8 cellular contexts compared by ENCODE assay signal in genomic region chr10:35271835-35272165, GRCh38.
DNase-seq lines count a peak whose midpoint lies in the region; FAIRE-seq and TF ChIP-seq lines count a peak whose summit lies in the region.
"Not testable (repeated sequence)": the region's sequence is repeated elsewhere in the genome, so short reads cannot be mapped to it uniquely, and the experiment has no call there.

No MANE protein-coding gene starts in this region.

- not testable (repeated sequence) for H3K4me3 ChIP-seq in A673 (ENCODE audit: low read depth, low read length, poor library complexity, severe bottlenecking); HEK293 (ENCODE audit: low read depth, low read length); H1 (ENCODE audit: extremely low read depth in 1 of 4, insufficient read depth in 2 of 4, low read depth in 3 of 4, low read length in 4 of 4)

- not testable (repeated sequence) for H4K91ac ChIP-seq in H1 (replicated peaks; ENCODE audit: insufficient read length, low read length)

- TF ChIP-seq POLR2A in H1 (IDR thresholded peaks at IDR 0.05; ENCODE audit: control extremely low read depth in 1 of 2, low read depth in 2 of 2, low read length in 2 of 2) = not testable (repeated sequence)

- not testable (repeated sequence) for H2BK15ac ChIP-seq in H1 (ENCODE audit: low read length)

- CTCF ChIA-PET in A673 (lab: Charles Lee) (interaction anchor here (0.7 kb wide), 1 partner anchor 54 kb away, joined by 7 read pairs; no protein-coding TSS in a partner anchor), H1 (lab: Charles Lee; ENCODE audit: partially characterized antibody) (interaction anchor here (0.6 to 1.2 kb wide), 4 partner anchors 54 to 256 kb away, joined by 3 to 5 read pairs (median 4); no protein-coding TSS in a partner anchor)
- CTCF ChIA-PET in HEK293 (lab: Yijun Ruan, JAX) = not testable (repeated sequence)

- not testable (repeated sequence) for H3K23me2 ChIP-seq in H1 (ENCODE audit: low read depth, low read length)

- H3K18ac ChIP-seq in H1 (ENCODE audit: extremely low read depth, low read length) = not testable (repeated sequence)

- not testable (repeated sequence) for H2AK5ac ChIP-seq in H1 (ENCODE audit: low read depth, low read length)

- not testable (repeated sequence) for TF ChIP-seq EP300 in H1 (IDR thresholded peaks at IDR 0.05; ENCODE audit: borderline replicate concordance in 1 of 2, low read depth in 2 of 2, low read length in 2 of 2)

- H3K9ac ChIP-seq in H1 (replicated peaks in 1 of 4; ENCODE audit: extremely low read depth in 1 of 4, low read depth in 3 of 4, low read length in 3 of 4) = not testable (repeated sequence)

- H4K8ac ChIP-seq in H1 (ENCODE audit: extremely low read depth, insufficient read depth, low read length) = not testable (repeated sequence)

- not testable (repeated sequence) for H3K4ac ChIP-seq in H1 (replicated peaks; ENCODE audit: insufficient read length, low read depth, low read length)

- H3K36me3 Mint-ChIP-seq in nephron (ENCODE audit: low read depth) = not testable (repeated sequence)

- H3K79me1 ChIP-seq in H1 (ENCODE audit: low read depth, low read length) = not testable (repeated sequence)

- H3K4me3 Mint-ChIP-seq in nephron = not testable (repeated sequence)

- H3K56ac ChIP-seq in H1 (replicated peaks; ENCODE audit: insufficient read length, low read depth, low read length) = not testable (repeated sequence)

- not testable (repeated sequence) for DNase-seq in A673 (ENCODE audit: low spot score); H1 (ENCODE audit: low read depth in 1 of 2, low spot score in 2 of 2)
- DNase-seq in NCI-H1436 (lab: John Stamatoyannopoulos, UW) (peak; percentile 80), NCI-H2227 (lab: John Stamatoyannopoulos, UW; ENCODE audit: unreplicated experiment) (peak; percentile 47), astrocyte of the hippocampus (ENCODE audit: low read depth, low spot score) (peak; percentile 16), renal cortical epithelial cell (ENCODE audit: low read depth) (peak; percentile 48)

- not testable (repeated sequence) for TF ChIP-seq CTCF in A673 (conservative IDR thresholded peaks at IDR 0.05; ENCODE audit: low read depth, low read length); HEK293 (tag by site-specific recombination; IDR thresholded peaks at IDR 0.05); H1 (IDR thresholded peaks at IDR 0.05; ENCODE audit: control extremely low read depth in 1 of 3, insufficient read depth in 1 of 3, low read depth in 1 of 3, low read length in 3 of 3); nephron (IDR thresholded peaks at IDR 0.05; ENCODE audit: unreplicated experiment in 3 of 3)

- not testable (repeated sequence) for H3K14ac ChIP-seq in H1 (ENCODE audit: insufficient read length)

- not testable (repeated sequence) for H4K20me1 ChIP-seq in H1 (replicated peaks in 1 of 2; ENCODE audit: control insufficient read depth in 1 of 2, insufficient read depth in 2 of 2, low read length in 2 of 2)

- not testable (repeated sequence) for FAIRE-seq in H1 (lab: Jason Lieb, UNC)

- not testable (repeated sequence) for H3K9me3 ChIP-seq in A673 (ENCODE audit: low read depth, low read length, poor library complexity, severe bottlenecking); HEK293 (ENCODE audit: control insufficient read depth, insufficient read depth, low read depth, low read length); H1 (ENCODE audit: insufficient read depth in 2 of 2, low read depth in 1 of 2, low read length in 1 of 2)

- H3K4me2 ChIP-seq in H1 (ENCODE audit: insufficient read depth in 1 of 2, low read depth in 2 of 2, low read length in 2 of 2) = not testable (repeated sequence)

- not testable (repeated sequence) for H3K36me3 ChIP-seq in A673 (ENCODE audit: insufficient read depth, low read length, poor library complexity, severe bottlenecking); HEK293 (ENCODE audit: control insufficient read depth in 2 of 2, insufficient read depth in 1 of 2, low read length in 2 of 2); H1 (ENCODE audit: control insufficient read depth in 2 of 4, insufficient read depth in 4 of 4, low read length in 3 of 4)

- peak overlapping the region; percentile 49 to 83 (median 58) for H3K27ac Mint-ChIP-seq in nephron

- H2BK12ac ChIP-seq in H1 (ENCODE audit: low read depth, low read length) = not testable (repeated sequence)

- not testable (repeated sequence) for TF ChIP-seq RAD21 in H1 (IDR thresholded peaks at IDR 0.05 in 1 of 2, conservative IDR thresholded peaks at IDR 0.05 in 1 of 2; ENCODE audit: low read depth in 2 of 2, low read length in 2 of 2)

- not testable (repeated sequence) for H4K5ac ChIP-seq in H1 (ENCODE audit: insufficient read length, low read depth, low read length)

- H3K4me1 Mint-ChIP-seq in nephron = peaks cover 23% of the 10 kb centered on the region

- not testable (repeated sequence) for H3K79me2 ChIP-seq in H1 (ENCODE audit: control insufficient read depth in 1 of 2, insufficient read depth in 2 of 2, low read length in 2 of 2)

- not testable (repeated sequence) for H3K27me3 ChIP-seq in A673 (replicated peaks; ENCODE audit: insufficient read depth, low read depth, low read length, poor library complexity); H1 (replicated peaks in 1 of 4; ENCODE audit: control insufficient read depth in 3 of 4, extremely low read depth in 1 of 4, insufficient read depth in 3 of 4, low read length in 3 of 4)

- peak overlapping the region; percentile 68; the same call in 1 of the 2 replicates for H2AFZ ChIP-seq in H1 (ENCODE audit: low read length)

- peak overlapping the region; percentile 99 for H3K27ac ChIP-seq in A673 (ENCODE audit: low read depth, low read length, poor library complexity, severe bottlenecking)
- H3K27ac ChIP-seq in HEK293 (ENCODE audit: extremely low read depth, low read depth, low read length); H1 (ENCODE audit: low read depth, low read length): not testable (repeated sequence)

- not testable (repeated sequence) for H2BK20ac ChIP-seq in H1 (ENCODE audit: low read length)

- not testable (repeated sequence) for H2BK120ac ChIP-seq in H1 (replicated peaks; ENCODE audit: low read depth, low read length)

- WGBS in H1 (ENCODE audit: extremely low coverage in 1 of 2, insufficient coverage in 1 of 2, insufficient read length in 1 of 2, insufficient replicate concordance in 2 of 2, low coverage in 1 of 2, low lambda C conversion rate in 2 of 2, missing lambda C conversion rate in 1 of 2), 2 experiments = 100% methylated on average over 4 of the region's 4 CpGs; no CpG with 5 or more reads in 1 of the 2 experiments

- H3K4me1 ChIP-seq in A673 (ENCODE audit: insufficient read depth, low read length, poor library complexity, severe bottlenecking) = peaks cover 45% of the 10 kb centered on the region
- H3K4me1 ChIP-seq in HEK293 (ENCODE audit: control insufficient read depth, insufficient read depth, low read length); H1 (replicated peaks in 1 of 4; ENCODE audit: control insufficient read depth in 3 of 4, insufficient read depth in 4 of 4, low read length in 3 of 4): not testable (repeated sequence)

- H3K23ac ChIP-seq in H1 (ENCODE audit: insufficient read length) = not testable (repeated sequence)

- BruUV-seq in A673 (replicated peaks; lab: Mats Ljungman, UMichigan) = not testable (repeated sequence)

- not testable (repeated sequence) for H3K9me3 Mint-ChIP-seq in nephron

- intact Hi-C loops in A673 (cut with micrococcal nuclease; ENCODE audit: unreplicated experiment) = not testable (repeated sequence)

- H3K27me3 Mint-ChIP-seq in nephron (ENCODE audit: low read depth) = not testable (repeated sequence)

- POLR2A ChIA-PET in A673 (lab: Charles Lee; ENCODE audit: low non-redundant PET); H1 (lab: Charles Lee; ENCODE audit: partially characterized antibody): not testable (repeated sequence)
- POLR2A ChIA-PET in HEK293 (lab: Yijun Ruan, JAX) = interaction anchor here (0.7 kb wide), 1 partner anchor 21 kb away, joined by 5 read pairs; no protein-coding TSS in a partner anchor

- H2BK5ac ChIP-seq in H1 (ENCODE audit: low read depth, low read length) = not testable (repeated sequence)

TF ChIP-seq in HEK293, 187 proteins besides CTCF, POLR2A, EP300 and RAD21:
- TF ChIP-seq PRDM6 (tag by site-specific recombination; IDR thresholded peaks at IDR 0.05) = 0 out of 2 replicates have a peak, but pooled peaks have one; percentile 24
